In the genomic region with DNA sequence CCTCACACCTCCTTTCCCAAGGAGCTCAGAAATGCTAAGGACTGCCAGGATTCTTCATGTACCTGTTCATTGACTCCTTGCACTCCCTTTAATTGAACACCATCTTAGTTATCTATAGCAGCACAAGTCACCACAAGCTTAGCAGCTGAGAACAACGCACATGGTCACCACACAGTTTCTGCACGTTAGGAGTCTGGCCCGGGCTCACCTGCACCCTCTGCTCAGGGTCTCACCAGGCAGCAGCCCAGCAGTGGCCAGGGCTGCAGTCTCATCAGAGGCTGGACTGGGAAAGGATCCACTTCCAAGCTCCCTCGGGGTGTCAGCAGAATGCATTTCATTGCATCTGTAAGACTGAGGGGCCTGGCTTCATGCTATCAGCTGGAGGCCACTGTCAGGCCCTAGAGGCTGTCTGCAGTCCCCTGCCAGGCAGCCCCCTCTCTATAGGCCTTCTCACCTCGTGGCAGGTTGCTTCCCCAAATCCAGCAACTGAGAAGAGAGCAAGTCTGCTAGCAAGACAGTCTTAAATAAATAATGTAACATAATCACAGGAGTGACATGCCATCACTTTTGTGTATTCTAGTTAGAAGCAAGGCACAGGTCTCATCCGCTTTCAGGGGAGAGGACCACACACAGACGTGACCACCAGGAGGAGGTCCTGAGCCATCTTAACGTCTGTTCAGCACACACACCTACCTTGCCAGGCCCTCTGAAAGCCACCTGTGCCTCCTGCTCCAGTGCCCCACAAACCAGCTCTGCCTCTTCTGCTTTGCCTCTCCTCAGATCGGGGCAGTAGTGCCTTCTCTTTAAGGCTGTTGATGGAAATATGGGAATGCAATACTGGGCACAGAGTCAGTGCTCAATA, we compare ENCODE assay signal across 12 cellular contexts.
A peak's percentile ranks its signal among the peaks of the same experiment; 100 is the strongest.
DNase-seq lines count a peak whose midpoint lies in the region; ATAC-seq and TF ChIP-seq lines count a peak whose summit lies in the region.
"Had no signal": no experiment of that assay in that cellular context is flagged by ENCODE, and none has a peak within 500 bp of the region (broad histone marks: within the 10 kb centered on the region; RNA-seq: fewer than 3 reads in every experiment).

No MANE protein-coding gene starts in this region.

- no peaks in the 10 kb centered on the region for H3K36me3 Mint-ChIP-seq in neural progenitor cell

- no peaks in the 10 kb centered on the region for H3K36me3 ChIP-seq in PC-3 (ENCODE audit: low read depth, low read length)
- no peaks in the 10 kb centered on the region for H3K36me3 ChIP-seq in neural progenitor cell
- H3K36me3 ChIP-seq: cardiac muscle cell, heart right ventricle, neutrophil had no signal

- no peak overlapping the region for H3K4me2 ChIP-seq in PC-3 (ENCODE audit: low read length)
- H3K4me2 ChIP-seq in neural progenitor cell = no peak overlapping the region

- POLR2A ChIA-PET in PC-3 (lab: Charles Lee; ENCODE audit: unreplicated experiment) = no interaction called here

- no peak overlapping the region for H2AFZ ChIP-seq in PC-3 (ENCODE audit: low read length)
- H2AFZ ChIP-seq in neural progenitor cell (replicated peaks) = no peak overlapping the region

- H3K4me1 Mint-ChIP-seq in neural progenitor cell = peaks cover 2% of the 10 kb centered on the region

- H3K4me3 Mint-ChIP-seq in neural progenitor cell = no peak overlapping the region

- H3K27me3 Mint-ChIP-seq in neural progenitor cell (ENCODE audit: insufficient read depth, low read depth) = peaks cover 2% of the 10 kb centered on the region

- H3K27ac Mint-ChIP-seq in neural progenitor cell = no peak overlapping the region

- TF ChIP-seq CTCF in PC-3 (conservative IDR thresholded peaks at IDR 0.05; ENCODE audit: low read depth, low read length) = peak; percentile 39
- TF ChIP-seq CTCF in neural progenitor cell (IDR thresholded peaks at IDR 0.05) = peak; percentile 25

- no peaks in the 10 kb centered on the region for H4K20me1 ChIP-seq in PC-3 (ENCODE audit: low read length)
- no peaks in the 10 kb centered on the region for H4K20me1 ChIP-seq in neural progenitor cell (ENCODE audit: low read depth)

- BruUV-seq in PC-3 (replicated peaks; lab: Mats Ljungman, UMichigan) = no TSS peak

- H3K9ac ChIP-seq in PC-3 (ENCODE audit: low read length) (no peak overlapping the region), neural progenitor cell (no peak overlapping the region)

- H3F3A ChIP-seq in PC-3 (ENCODE audit: low read length, unreplicated experiment) = no peaks in the 10 kb centered on the region
- H3F3A ChIP-seq in neural progenitor cell (ENCODE audit: low read depth) = no peaks in the 10 kb centered on the region

- H3K79me2 ChIP-seq in PC-3 (ENCODE audit: low read length) = no peaks in the 10 kb centered on the region
- H3K79me2 ChIP-seq in neural progenitor cell (ENCODE audit: low read depth) = no peaks in the 10 kb centered on the region

- H3K27ac ChIP-seq in PC-3 (ENCODE audit: low read length) (no peak overlapping the region), neural progenitor cell (no peak overlapping the region)
- H3K27ac ChIP-seq: cardiac muscle cell, heart right ventricle, HL-60, neutrophil had no signal

- H3K4me1 ChIP-seq in PC-3 (ENCODE audit: insufficient read depth, low read length) = peaks cover 5% of the 10 kb centered on the region; the same call in 1 of the 2 replicates
- no peaks in the 10 kb centered on the region for H3K4me1 ChIP-seq in neural progenitor cell
- H3K4me1 ChIP-seq: heart right ventricle had no signal

- H3K4me3 ChIP-seq in PC-3 (ENCODE audit: low read length) = no peak overlapping the region
- no peak overlapping the region for H3K4me3 ChIP-seq in neural progenitor cell
- H3K4me3 ChIP-seq: cardiac muscle cell, heart right ventricle had no signal

- ATAC-seq in GM21717 (IDR thresholded peaks at IDR 0.05; ENCODE audit: unreplicated experiment) (peak; percentile 49), PC-3 (no peak)

- DNase-seq in SHP77 (lab: John Stamatoyannopoulos, UW) = peak; percentile 31 to 33
- no peak for DNase-seq in SHP77 treated with DMSO at 0.1 percent for 48 hours (lab: John Stamatoyannopoulos, UW)
- peak; percentile 35 for DNase-seq in PC-3
- peak; percentile 17 for DNase-seq in neural progenitor cell (ENCODE audit: low spot score)
- no peak for DNase-seq in mesenteric fat pad (ENCODE audit: low spot score)
- DNase-seq in NCI-H2029 (lab: John Stamatoyannopoulos, UW) = no peak
- DNase-seq in DMS79 (lab: John Stamatoyannopoulos, UW) = no peak
- DNase-seq: heart right ventricle had no signal

- CTCF ChIA-PET in PC-3 (lab: Charles Lee) = no interaction called here

- intact Hi-C loops in PC-3 (cut with micrococcal nuclease) = no loop called here

- H3K9me3 Mint-ChIP-seq in neural progenitor cell = peaks cover 2% of the 10 kb centered on the region

- H3K27me3 ChIP-seq in PC-3 (ENCODE audit: low read length) (peaks cover 64% of the 10 kb centered on the region), neural progenitor cell (no peaks in the 10 kb centered on the region)

- H3K9me3 ChIP-seq in PC-3 (ENCODE audit: low read length) (no peaks in the 10 kb centered on the region), neural progenitor cell (ENCODE audit: low read depth) (no peaks in the 10 kb centered on the region)
- H3K9me3 ChIP-seq: heart right ventricle, neutrophil had no signal

- H3K9me2 ChIP-seq in PC-3 (replicated peaks; ENCODE audit: low read length) = no peaks in the 10 kb centered on the region

Comparison
In these comparisons a context has a peak if more than half of its experiments do, and no peak if none do; other contexts are left out.
1. DNase-seq: peak in SHP77 (2 of 2), PC-3 (single experiment) and neural progenitor cell (single experiment); none in SHP77 treated with DMSO at 0.1 percent for 48 hours (single experiment), mesenteric fat pad (single experiment), NCI-H2029 (single experiment) and DMS79 (single experiment).